12 cellular contexts compared by ENCODE assay signal in genomic region chr9:123724211-123724831, GRCh38.
DNase-seq lines count a peak whose midpoint lies in the region; ATAC-seq and TF ChIP-seq lines count a peak whose summit lies in the region.
"Had no signal": no experiment of that assay in that cellular context is flagged by ENCODE, and none has a peak within 500 bp of the region (broad histone marks: within the 10 kb centered on the region; RNA-seq: fewer than 3 reads in every experiment).

No MANE protein-coding gene starts in this region.

- DNase-seq in AG09309 (ENCODE audit: low read depth) (peak; percentile 37), HFFc6 (peak; percentile 45), brain microvascular endothelial cell (peak; percentile 42), kidney tubule cell (ENCODE audit: low spot score) (peak; percentile 27), HPDE6-E6E7 (ENCODE audit: extremely low spot score) (no peak)
- DNase-seq: activated naive CD8-positive, alpha-beta T cell treated with anti-CD3 and anti-CD28 coated beads for 36 hours; Kasumi-1; T-helper 9 cell had no signal

- peaks cover 32% of the 10 kb centered on the region for H3K4me1 Mint-ChIP-seq in HFFc6 (ENCODE audit: low read depth)

- H3K27ac Mint-ChIP-seq in HFFc6: no peak overlapping the region; the same call in 1 of the 2 replicates
- H3K27ac Mint-ChIP-seq: activated naive CD8-positive, alpha-beta T cell treated with anti-CD3 and anti-CD28 coated beads for 36 hours; immature natural killer cell had no signal

- TF ChIP-seq CTCF in AG09309 (IDR thresholded peaks at IDR 0.05; ENCODE audit: control insufficient read depth, insufficient read depth, low read depth, low read length, missing control alignments) (peak; percentile 57), HFFc6 (IDR thresholded peaks at IDR 0.05) (peak; percentile 63; the same call in 1 of the 2 replicates), brain microvascular endothelial cell (IDR thresholded peaks at IDR 0.05; ENCODE audit: low read depth, low read length, missing control alignments) (peak; percentile 24)

- H3K36me3 Mint-ChIP-seq in HFFc6 (ENCODE audit: low read depth): peaks cover 37% of the 10 kb centered on the region

- no peaks in the 10 kb centered on the region for H3K27me3 ChIP-seq in brain microvascular endothelial cell (replicated peaks)

- ATAC-seq in HG02759 (IDR thresholded peaks at IDR 0.05; ENCODE audit: unreplicated experiment) (no peak), HG02885 (IDR thresholded peaks at IDR 0.05; ENCODE audit: poor library complexity, unreplicated experiment) (no peak), HG03460 (IDR thresholded peaks at IDR 0.05; ENCODE audit: unreplicated experiment) (no peak)

- peaks cover 24% of the 10 kb centered on the region for H3K9me3 Mint-ChIP-seq in HFFc6

- in situ Hi-C loops in brain microvascular endothelial cell (cut with HindIII; ENCODE audit: low pct_ligation_motif_present, low sequenced_read_pairs): no loop called here

- H3K27me3 Mint-ChIP-seq in HFFc6 (ENCODE audit: insufficient read depth): no peaks in the 10 kb centered on the region; the same call in 1 of the 2 replicates
- H3K27me3 Mint-ChIP-seq: activated naive CD8-positive, alpha-beta T cell treated with anti-CD3 and anti-CD28 coated beads for 36 hours had no signal

- no peak overlapping the region for H3K27ac ChIP-seq in brain microvascular endothelial cell

- no peak overlapping the region for H3K4me3 Mint-ChIP-seq in HFFc6
- H3K4me3 Mint-ChIP-seq: activated naive CD8-positive, alpha-beta T cell treated with anti-CD3 and anti-CD28 coated beads for 36 hours; immature natural killer cell had no signal

- no peaks in the 10 kb centered on the region for H3K36me3 ChIP-seq in brain microvascular endothelial cell (replicated peaks)

- H3K4me3 ChIP-seq in AG09309 (ENCODE audit: control insufficient read depth, low read depth, low read length): no peak overlapping the region
- H3K4me3 ChIP-seq in brain microvascular endothelial cell (ENCODE audit: low read depth, low read length): no peak overlapping the region
